28 cellular contexts compared by ENCODE assay signal in genomic region chr14:54548491-54548890, GRCh38. TPM values are rescaled to one million over a fixed set of nuclear protein-coding genes. Genes with fewer than 3 reads are reported as not detected.
"Had no signal": no experiment of that assay in that cellular context is flagged by ENCODE, and none has a peak within 500 bp of the region (broad histone marks: within the 10 kb centered on the region; RNA-seq: fewer than 3 reads in every experiment).

No MANE protein-coding gene starts in this region.

- DNase-seq: naive thymus-derived CD8-positive, alpha-beta T cell; occipital lobe; ovary; posterior cingulate gyrus; psoas muscle; right cardiac atrium; right lobe of liver; sigmoid colon; small intestine; stimulated activated CD4-positive, alpha-beta T cell treated with anti-CD3 and anti-CD28 coated beads, Interleukin-15, amount 100 ng/mL, for 24 hours; stimulated activated CD4-positive, alpha-beta T cell treated with anti-CD3 and anti-CD28 coated beads, Interleukin-2, amount 100 ng/mL, for 24 hours; stimulated activated CD4-positive, alpha-beta T cell treated with anti-CD3 and anti-CD28 coated beads, Interleukin-2, amount 100 ng/mL, for 48 hours; stimulated activated CD4-positive, alpha-beta T cell treated with anti-CD3 and anti-CD28 coated beads, Interleukin-4, amount 100 ng/mL, for 24 hours; stimulated activated naive CD4-positive, alpha-beta T cell; stimulated activated naive CD8-positive, alpha-beta T cell treated with anti-CD3 and anti-CD28 coated beads, Interleukin-15, amount 100 ng/mL, for 72 hours; stimulated activated naive CD8-positive, alpha-beta T cell treated with anti-CD3 and anti-CD28 coated beads, Interleukin-15, Interleukin-2, amounts not matched to agents 100 U/mL and 50 U/mL, for 24 hours; substantia nigra; testis; trophoblast cell; upper lobe of left lung had no signal

- H3K4me3 ChIP-seq: neural progenitor cell, ovary, psoas muscle, right lobe of liver, sigmoid colon, suprapubic skin, testis, tibial nerve, upper lobe of left lung, vagina had no signal

- H3K4me3 Mint-ChIP-seq: naive thymus-derived CD8-positive, alpha-beta T cell; natural killer cell treated with Interleukin-12 subunit alpha and Interleukin-12 subunit beta and Interleukin-15 and Interleukin-18, amount 100 ng/mL, for 72 hours; neural progenitor cell; stimulated activated effector memory CD8-positive, alpha-beta T cell treated with anti-CD3 and anti-CD28 coated beads, Interleukin-12 subunit alpha, Interleukin-12 subunit beta, amount 100 ng/mL, for 72 hours; stimulated activated naive CD8-positive, alpha-beta T cell treated with anti-CD3 and anti-CD28 coated beads, Interleukin-15, amount 100 ng/mL, for 72 hours had no signal

- H3K27ac ChIP-seq: neural progenitor cell, ovary, parathyroid adenoma, psoas muscle, right lobe of liver, sigmoid colon, suprapubic skin, testis, tibial nerve, upper lobe of left lung, vagina had no signal

- H3K4me2 ChIP-seq: neural progenitor cell had no signal

- H3K27me3 ChIP-seq: neural progenitor cell, ovary, right lobe of liver, sigmoid colon, suprapubic skin, testis, tibial nerve, upper lobe of left lung, vagina had no signal

- H2AFZ ChIP-seq: neural progenitor cell, parathyroid adenoma had no signal

- H3K27me3 Mint-ChIP-seq: progenitor cell of endocrine pancreas; stimulated activated naive CD8-positive, alpha-beta T cell treated with anti-CD3 and anti-CD28 coated beads, Interleukin-15, amount 100 ng/mL, for 72 hours had no signal

- H3K36me3 Mint-ChIP-seq: natural killer cell treated with Interleukin-12 subunit alpha and Interleukin-12 subunit beta and Interleukin-15 and Interleukin-18, amount 100 ng/mL, for 72 hours; neural progenitor cell; stimulated activated effector memory CD8-positive, alpha-beta T cell treated with anti-CD3 and anti-CD28 coated beads, Interleukin-12 subunit alpha, Interleukin-12 subunit beta, amount 100 ng/mL, for 72 hours had no signal

- H3K9me3 Mint-ChIP-seq: naive thymus-derived CD8-positive, alpha-beta T cell; natural killer cell treated with Interleukin-12 subunit alpha and Interleukin-12 subunit beta and Interleukin-15 and Interleukin-18, amount 100 ng/mL, for 72 hours; neural progenitor cell; stimulated activated effector memory CD8-positive, alpha-beta T cell treated with anti-CD3 and anti-CD28 coated beads, Interleukin-12 subunit alpha, Interleukin-12 subunit beta, amount 100 ng/mL, for 72 hours; stimulated activated naive CD8-positive, alpha-beta T cell treated with anti-CD3 and anti-CD28 coated beads, Interleukin-15, amount 100 ng/mL, for 72 hours had no signal

- H3K4me1 Mint-ChIP-seq: naive thymus-derived CD8-positive, alpha-beta T cell; neural progenitor cell; stimulated activated effector memory CD8-positive, alpha-beta T cell treated with anti-CD3 and anti-CD28 coated beads, Interleukin-12 subunit alpha, Interleukin-12 subunit beta, amount 100 ng/mL, for 72 hours; stimulated activated naive CD8-positive, alpha-beta T cell treated with anti-CD3 and anti-CD28 coated beads, Interleukin-15, amount 100 ng/mL, for 72 hours had no signal

- H3K27ac Mint-ChIP-seq: natural killer cell treated with Interleukin-12 subunit alpha and Interleukin-12 subunit beta and Interleukin-15 and Interleukin-18, amount 100 ng/mL, for 72 hours; neural progenitor cell; progenitor cell of endocrine pancreas; stimulated activated effector memory CD8-positive, alpha-beta T cell treated with anti-CD3 and anti-CD28 coated beads, Interleukin-12 subunit alpha, Interleukin-12 subunit beta, amount 100 ng/mL, for 72 hours; stimulated activated naive CD8-positive, alpha-beta T cell treated with anti-CD3 and anti-CD28 coated beads, Interleukin-15, amount 100 ng/mL, for 72 hours had no signal

- H3K9ac ChIP-seq: neural progenitor cell, parathyroid adenoma had no signal

- H3K9me3 ChIP-seq: ovary, psoas muscle, right lobe of liver, sigmoid colon, suprapubic skin, testis, tibial nerve, upper lobe of left lung, vagina had no signal

- H3K36me3 ChIP-seq: neural progenitor cell, ovary, right lobe of liver, sigmoid colon, suprapubic skin, tibial nerve, upper lobe of left lung, vagina had no signal

- ATAC-seq: naive thymus-derived CD8-positive, alpha-beta T cell; natural killer cell treated with Interleukin-12 subunit alpha and Interleukin-12 subunit beta and Interleukin-15 and Interleukin-18, amount 100 ng/mL, for 72 hours; psoas muscle; right cardiac atrium; right lobe of liver; stimulated activated effector memory CD8-positive, alpha-beta T cell treated with anti-CD3 and anti-CD28 coated beads, Interleukin-12 subunit alpha, Interleukin-12 subunit beta, amount 100 ng/mL, for 72 hours; stimulated activated naive CD8-positive, alpha-beta T cell treated with anti-CD3 and anti-CD28 coated beads, Interleukin-15, amount 100 ng/mL, for 72 hours; stimulated activated naive CD8-positive, alpha-beta T cell treated with anti-CD3 and anti-CD28 coated beads, Interleukin-15, Interleukin-2, amounts not matched to agents 100 U/mL and 50 U/mL, for 24 hours had no signal

- FAIRE-seq: small intestine had no signal

- H3K79me2 ChIP-seq: parathyroid adenoma had no signal

- H3K4me1 ChIP-seq: neural progenitor cell, parathyroid adenoma, psoas muscle, right lobe of liver, suprapubic skin, testis, tibial nerve, upper lobe of left lung, vagina had no signal

RNA-seq across cellular contexts. Expression of gene SAMD4A, which starts 18.4 kb away (rescaled TPM):
- polyA plus RNA-seq: naive thymus-derived CD8-positive, alpha-beta T cell had no signal
